ENCODE assay signal across 20 cellular contexts in the genomic region with DNA sequence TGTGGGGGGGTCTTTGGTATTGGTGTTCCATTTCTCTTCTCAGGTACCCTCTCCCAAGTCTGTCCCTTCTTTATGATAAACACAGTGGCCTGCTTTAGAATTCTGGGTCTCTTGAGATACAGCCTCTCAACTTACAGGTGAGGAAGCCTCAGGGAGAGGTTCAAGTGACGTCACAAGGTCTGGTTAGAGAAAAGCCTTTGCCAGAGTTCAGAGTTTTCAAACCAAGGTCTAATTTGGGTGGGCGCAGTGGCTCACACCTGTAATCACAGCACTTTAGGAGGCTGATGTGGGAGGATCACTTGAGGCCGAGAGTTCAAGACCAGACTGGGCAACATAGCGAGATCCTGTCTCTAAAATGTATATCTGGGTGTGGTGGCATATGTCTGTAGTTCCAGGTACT. TPM values are rescaled to one million over a fixed set of nuclear protein-coding genes. Genes with fewer than 3 reads are reported as not detected.
DNase-seq lines count a peak whose midpoint lies in the region; ATAC-seq, FAIRE-seq and TF ChIP-seq lines count a peak whose summit lies in the region.
"Had no signal": no experiment of that assay in that cellular context is flagged by ENCODE, and none has a peak within 500 bp of the region (broad histone marks: within the 10 kb centered on the region; RNA-seq: fewer than 3 reads in every experiment).

No MANE protein-coding gene starts in this region.

- CTCF ChIA-PET in activated CD8-positive, alpha-beta memory T cell treated with anti-CD3 and anti-CD28 coated beads, Interleukin-2, amount 10 ng/mL, durations not matched to agents 7 days and 5 days (lab: Charles Lee), result interaction anchor here (2.2 to 4.0 kb wide), 2 partner anchors 80 to 86 kb away, joined by 14 to 28 read pairs; no protein-coding TSS in a partner anchor
- CTCF ChIA-PET in GM12878 (lab: Yijun Ruan, JAX), result interaction anchor here (1.0 to 14.0 kb wide), 6 partner anchors 18 to 115 kb away, joined by 4 to 295 read pairs (median 5); no protein-coding TSS in a partner anchor

- peaks cover 43% of the 10 kb centered on the region for H3K27me3 Mint-ChIP-seq in activated CD8-positive, alpha-beta memory T cell treated with anti-CD3 and anti-CD28 coated beads, Interleukin-2, amount 10 ng/mL, durations not matched to agents 7 days and 5 days
- H3K27me3 Mint-ChIP-seq in neural crest cell (ENCODE audit: low read depth), result peaks cover 77% of the 10 kb centered on the region

- peaks cover 21% of the 10 kb centered on the region for H3K36me3 Mint-ChIP-seq in activated CD8-positive, alpha-beta memory T cell treated with anti-CD3 and anti-CD28 coated beads, Interleukin-2, amount 10 ng/mL, durations not matched to agents 7 days and 5 days
- no peaks in the 10 kb centered on the region for H3K36me3 Mint-ChIP-seq in neural crest cell (ENCODE audit: low read depth)

- no peak overlapping the region for H3K4me3 ChIP-seq in KMS-11 (IDR thresholded peaks at IDR 0.05; ENCODE audit: insufficient read depth, low read depth, low read length)
- H3K4me3 ChIP-seq in GM12878, result peak overlapping the region; percentile 99
- H3K4me3 ChIP-seq: breast epithelium, mucosa of descending colon, smooth muscle cell had no signal

- intact Hi-C loops in GM12878 (cut with micrococcal nuclease; ENCODE audit: unreplicated experiment), result no loop called here

- POLR2A ChIA-PET in GM12878 (lab: Charles Lee), result interaction anchor here (1.1 to 2.2 kb wide), 6 partner anchors 15 to 86 kb away, joined by 3 to 10 read pairs (median 5); no protein-coding TSS in a partner anchor

- peaks cover 48% of the 10 kb centered on the region for H3K4me1 Mint-ChIP-seq in activated CD8-positive, alpha-beta memory T cell treated with anti-CD3 and anti-CD28 coated beads, Interleukin-2, amount 10 ng/mL, durations not matched to agents 7 days and 5 days
- H3K4me1 Mint-ChIP-seq in neural crest cell, result peaks cover 9% of the 10 kb centered on the region

- ATAC-seq in activated CD8-positive, alpha-beta memory T cell treated with anti-CD3 and anti-CD28 coated beads, Interleukin-2, amount 10 ng/mL, durations not matched to agents 7 days and 5 days, result no peak
- ATAC-seq in GM12878, result no peak
- no peak for ATAC-seq in GM18519 (IDR thresholded peaks at IDR 0.05; ENCODE audit: low FRiP score, unreplicated experiment)
- ATAC-seq: mucosa of descending colon had no signal

- H3K4me3 Mint-ChIP-seq in activated CD8-positive, alpha-beta memory T cell treated with anti-CD3 and anti-CD28 coated beads, Interleukin-2, amount 10 ng/mL, durations not matched to agents 7 days and 5 days, result peak overlapping the region; percentile 13
- peak overlapping the region; percentile 18 for H3K4me3 Mint-ChIP-seq in neural crest cell

- no peak for TF ChIP-seq EP300 in GM12878 (IDR thresholded peaks at IDR 0.05; ENCODE audit: borderline replicate concordance in 1 of 2, control insufficient read depth in 1 of 2, low read depth in 2 of 2, low read length in 2 of 2)

- H3K4me1 ChIP-seq in KMS-11 (ENCODE audit: low read depth, poor library complexity, severe bottlenecking) (peaks cover 36% of the 10 kb centered on the region), GM12878 (ENCODE audit: control insufficient read depth, insufficient read depth, low read length) (peaks cover 28% of the 10 kb centered on the region)

- H4K20me1 ChIP-seq in KMS-11 (ENCODE audit: insufficient read depth) (no peaks in the 10 kb centered on the region), GM12878 (ENCODE audit: control insufficient read depth, insufficient read depth) (no peaks in the 10 kb centered on the region)

- no peak for DNase-seq in activated CD8-positive, alpha-beta memory T cell treated with anti-CD3 and anti-CD28 coated beads, Interleukin-2, amount 10 ng/mL, durations not matched to agents 7 days and 5 days
- no peak for DNase-seq in activated CD8-positive, alpha-beta memory T cell treated with anti-CD3 and anti-CD28 coated beads, Interleukin-2, amount 50 U/mL, for 4 hours
- no peak for DNase-seq in GM12878 (ENCODE audit: low read depth, low spot score)
- DNase-seq in neural crest cell (ENCODE audit: low read depth, low spot score), result no peak
- no peak for DNase-seq in central memory CD4-positive, alpha-beta T cell
- no peak for DNase-seq in NCI-H2107 treated with DMSO at 0.1 percent for 48 hours (lab: John Stamatoyannopoulos, UW; ENCODE audit: unreplicated experiment)
- DNase-seq: activated CD4-positive, alpha-beta T cell treated with anti-CD3 and anti-CD28 coated beads for 4 hours; activated gamma-delta T cell; effector CD8-positive, alpha-beta T cell; EL; hippocampal formation; mucosa of descending colon; NCI-H1048; NCI-H82; stimulated activated naive CD4-positive, alpha-beta T cell had no signal

- peak overlapping the region; percentile 95; the same call in 1 of the 2 replicates for H3K4me2 ChIP-seq in KMS-11
- H3K4me2 ChIP-seq in GM12878 (ENCODE audit: control insufficient read depth, insufficient read depth), result peak overlapping the region; percentile 98
- H3K4me2 ChIP-seq: smooth muscle cell had no signal

- WGBS in GM12878 (ENCODE audit: insufficient coverage, insufficient replicate concordance, low lambda C conversion rate, missing lambda C conversion rate), result 8% methylated on average over 4 of the region's 4 CpGs

- no peak overlapping the region for H3K27ac Mint-ChIP-seq in activated CD8-positive, alpha-beta memory T cell treated with anti-CD3 and anti-CD28 coated beads, Interleukin-2, amount 10 ng/mL, durations not matched to agents 7 days and 5 days
- no peak overlapping the region for H3K27ac Mint-ChIP-seq in neural crest cell (ENCODE audit: unreplicated experiment)

- SMC1A ChIA-PET in GM12878 (lab: Charles Lee; ENCODE audit: uncharacterized antibody, unreplicated experiment), result interaction anchor here (0.8 to 14.8 kb wide), 13 partner anchors 8 to 220 kb away, joined by 3 to 289 read pairs (median 8); no protein-coding TSS in a partner anchor

- no peak overlapping the region for H3K27ac ChIP-seq in KMS-11
- peak overlapping the region; percentile 89 for H3K27ac ChIP-seq in GM12878 (ENCODE audit: control insufficient read depth, insufficient read depth)
- H3K27ac ChIP-seq: breast epithelium had no signal

- H3K9ac ChIP-seq in KMS-11 (no peak overlapping the region), GM12878 (ENCODE audit: control insufficient read depth, insufficient read depth, low read length) (peak overlapping the region; percentile 86)

- TF ChIP-seq CTCF in KMS-11 (conservative IDR thresholded peaks at IDR 0.05; ENCODE audit: low read depth, low read length) (no peak), GM12878 (IDR thresholded peaks at IDR 0.05 in 2 of 3, conservative IDR thresholded peaks at IDR 0.05 in 1 of 3; ENCODE audit: control insufficient read depth in 2 of 3, extremely low read depth in 1 of 3, insufficient read depth in 1 of 3, low read depth in 3 of 3, low read length in 3 of 3) (no peak), neural crest cell (conservative IDR thresholded peaks at IDR 0.05) (no peak)

- peaks cover 2% of the 10 kb centered on the region; the same call in 1 of the 2 replicates for H3K27me3 ChIP-seq in KMS-11 (ENCODE audit: insufficient read depth, low read depth)
- no peaks in the 10 kb centered on the region for H3K27me3 ChIP-seq in GM12878 (replicated peaks in 1 of 2; ENCODE audit: control insufficient read depth in 2 of 2, insufficient read depth in 2 of 2, low read length in 1 of 2)

- BruUV-seq in GM12878 (replicated peaks; lab: Mats Ljungman, UMichigan), result no TSS peak

- H3K9me3 Mint-ChIP-seq in activated CD8-positive, alpha-beta memory T cell treated with anti-CD3 and anti-CD28 coated beads, Interleukin-2, amount 10 ng/mL, durations not matched to agents 7 days and 5 days (ENCODE audit: low read depth), result no peaks in the 10 kb centered on the region
- H3K9me3 Mint-ChIP-seq in neural crest cell, result no peaks in the 10 kb centered on the region

- FAIRE-seq in GM12878 (lab: Jason Lieb, UNC), result no peak
- FAIRE-seq: urothelium cell line had no signal

- H2AFZ ChIP-seq in KMS-11 (ENCODE audit: low read depth) (no peak overlapping the region), GM12878 (ENCODE audit: control insufficient read depth, low read depth, low read length) (no peak overlapping the region)

- RAD21 ChIA-PET in GM12878 (lab: Charles Lee; ENCODE audit: unreplicated experiment), result interaction anchor here (1.0 to 16.0 kb wide), 7 partner anchors 15 to 113 kb away, joined by 3 to 211 read pairs (median 6); no protein-coding TSS in a partner anchor

- H3K79me2 ChIP-seq in KMS-11 (ENCODE audit: insufficient read depth, low read depth) (no peaks in the 10 kb centered on the region), GM12878 (ENCODE audit: control insufficient read depth, insufficient read depth, low read length) (peaks cover 81% of the 10 kb centered on the region)

- H3K9me3 ChIP-seq in GM12878 (replicated peaks; ENCODE audit: control insufficient read depth, insufficient read depth, low read length), result no peaks in the 10 kb centered on the region; the same call in 2 of the 3 replicates
- H3K9me3 ChIP-seq: mucosa of descending colon had no signal

- in situ Hi-C loops in GM12878 (cut with MboI), result loop anchor here (5.0 to 10.0 kb wide), 2 partner anchors 79 to 114 kb away; no protein-coding TSS in a partner anchor

- H3K36me3 ChIP-seq in KMS-11 (ENCODE audit: insufficient read depth), result no peaks in the 10 kb centered on the region
- peaks cover 5 to 28% of the 10 kb centered on the region in 2 experiments for H3K36me3 ChIP-seq in GM12878 (ENCODE audit: control insufficient read depth in 2 of 2, insufficient read depth in 2 of 2, low read length in 1 of 2)
- H3K36me3 ChIP-seq: breast epithelium had no signal

- no peak for TF ChIP-seq RAD21 in GM12878 (IDR thresholded peaks at IDR 0.05; ENCODE audit: insufficient read depth, low read depth, low read length)

- TF ChIP-seq POLR2A in GM12878 (IDR thresholded peaks at IDR 0.05; ENCODE audit: low read depth, low read length), result no peak

RNA-seq across cellular contexts. Expression of a gene that starts 2.1 kb away (rescaled TPM):
- 10 to 100 TPM in 1 of 2 experiments, 1 to 10 TPM in 1; 8.4 to 11.1 TPM for total RNA-seq in activated CD8-positive, alpha-beta memory T cell treated with anti-CD3 and anti-CD28 coated beads, Interleukin-2, amount 10 ng/mL, durations not matched to agents 7 days and 5 days
- total RNA-seq in GM12878 (2013; cell fraction: nucleolus; rRNA removed), result 220 and 236 TPM in 2 replicates
- total RNA-seq in GM12878 (2014; rRNA removed) (229 and 237 TPM in 2 replicates), GM12878 (2014; rRNA removed; fragmentation: Illumina TruSeq; extraction: Trizol) (164 and 167 TPM in 2 replicates), GM12878 (2021) (181 and 191 TPM in 2 replicates), neural crest cell (0.19 and 0.25 TPM in 2 replicates)
- 62.7 TPM for polyA plus RNA-seq in GM12878 (2011; ENCODE audit: low read depth)
- polyA plus RNA-seq in GM12878 (2011; rRNA removed) (220 and 328 TPM in 2 replicates), GM12878 (2014; fragmentation: Illumina TruSeq; extraction: Trizol) (181 and 269 TPM in 2 replicates), GM12878 (2014; fragmentation: Nextera tagmentation; extraction: Ambion mirVana) (10 to 100 TPM; 17.1 to 34.5 TPM), GM12878 (2014; rRNA removed) (179 and 194 TPM in 2 replicates), GM12878 (2016; fragmentation: Nextera tagmentation; extraction: Ambion mirVana) (100 to 1,000 TPM; 104 to 121 TPM)
- polyA plus RNA-seq in GM12878 (2011; cell fraction: cytosol; rRNA removed), result 175 and 263 TPM in 2 replicates
- polyA plus RNA-seq in GM12878 (2011; cell fraction: nucleus; rRNA removed), result 312 and 314 TPM in 2 replicates
- 116 and 131 TPM in 2 replicates for polyA plus RNA-seq in GM12878 (2012)
- 201 and 208 TPM in 2 replicates for polyA minus RNA-seq in GM12878 (2011; rRNA and poly(A)+ RNA removed)
- polyA minus RNA-seq in GM12878 (2011; cell fraction: cytosol; rRNA and poly(A)+ RNA removed), result 109 and 123 TPM in 2 replicates
- 155 and 194 TPM in 2 replicates for polyA minus RNA-seq in GM12878 (2011; cell fraction: nucleus; rRNA and poly(A)+ RNA removed)

Comparison
In these comparisons a context has a peak if more than half of its experiments do, and no peak if none do; other contexts are left out.
1. RNA of a gene that starts 2.1 kb away (total RNA-seq): 164 to 237 TPM in GM12878; 8.4 to 11.1 TPM in activated CD8-positive, alpha-beta memory T cell treated with anti-CD3 and anti-CD28 coated beads, Interleukin-2, amount 10 ng/mL, durations not matched to agents 7 days and 5 days and 0.19 to 0.25 TPM in neural crest cell; every median in the first group is over 10 times any median in the second.